Comparison of ENCODE assay signal across 18 cellular contexts in the genomic region with DNA sequence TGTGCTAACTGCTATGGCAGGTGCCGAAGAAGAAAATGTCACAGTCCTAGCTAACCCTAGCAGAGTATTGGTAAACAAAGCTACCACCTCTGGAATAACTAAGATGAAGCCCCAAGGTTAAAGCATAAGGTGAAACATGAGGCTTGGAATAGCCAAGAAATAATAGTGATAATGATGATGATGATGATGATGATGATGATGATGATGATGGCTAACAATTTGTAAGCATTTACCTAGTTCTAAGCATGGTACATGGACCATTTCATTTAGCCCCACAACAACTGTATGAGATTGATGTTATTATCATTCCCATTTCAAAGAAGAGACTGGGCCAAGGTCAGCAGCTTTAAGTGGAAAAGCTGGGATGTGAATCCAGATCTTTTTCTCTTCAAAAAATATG. TPM values are rescaled to one million over a fixed set of nuclear protein-coding genes. Genes with fewer than 3 reads are reported as not detected.
DNase-seq lines count a peak whose midpoint lies in the region; ATAC-seq and TF ChIP-seq lines count a peak whose summit lies in the region.
"Had no signal": no experiment of that assay in that cellular context is flagged by ENCODE, and none has a peak within 500 bp of the region (broad histone marks: within the 10 kb centered on the region; RNA-seq: fewer than 3 reads in every experiment).

No MANE protein-coding gene starts in this region.

- no peak overlapping the region for H2AFZ ChIP-seq in mammary epithelial cell (ENCODE audit: low read depth, low read length)

- H3K36me3 Mint-ChIP-seq in MCF 10A (ENCODE audit: insufficient read depth, unreplicated experiment), result no peaks in the 10 kb centered on the region
- H3K36me3 Mint-ChIP-seq in natural killer cell, result no peaks in the 10 kb centered on the region
- H3K36me3 Mint-ChIP-seq: CD8-positive, alpha-beta T cell had no signal

- POLR2A ChIA-PET in MCF 10A (lab: Yijun Ruan, JAX) (interaction anchor here (1.6 kb wide), 1 partner anchor 34 kb away, joined by 5 read pairs; no protein-coding TSS in a partner anchor), HEK293 (lab: Yijun Ruan, JAX) (no interaction called here)

- H3K4me3 ChIP-seq in mammary epithelial cell (replicated peaks in 1 of 3; ENCODE audit: insufficient read depth in 1 of 3, low read depth in 2 of 3, low read length in 3 of 3), result no peak overlapping the region
- no peak overlapping the region for H3K4me3 ChIP-seq in HEK293 (ENCODE audit: low read depth, low read length)
- H3K4me3 ChIP-seq: A549; BLaER1 treated with 17β-estradiol and CSF1 and Interleukin-3, amounts not matched to agents 10 nM and 100 nM had no signal

- H3K4me2 ChIP-seq in mammary epithelial cell (ENCODE audit: insufficient read depth, low read depth, low read length), result no peak overlapping the region
- H3K4me2 ChIP-seq: A549; BLaER1 treated with 17β-estradiol and CSF1 and Interleukin-3, amounts not matched to agents 10 nM and 100 nM had no signal

- no peaks in the 10 kb centered on the region for H3K27me3 ChIP-seq in mammary epithelial cell (ENCODE audit: insufficient read depth, low read length)
- H3K27me3 ChIP-seq: BLaER1 treated with 17β-estradiol and CSF1 and Interleukin-3, amounts not matched to agents 10 nM and 100 nM had no signal

- H3K9me3 Mint-ChIP-seq in MCF 10A (ENCODE audit: unreplicated experiment) (no peaks in the 10 kb centered on the region), natural killer cell (no peaks in the 10 kb centered on the region)
- H3K9me3 Mint-ChIP-seq: CD4-positive, alpha-beta T cell; CD8-positive, alpha-beta T cell had no signal

- H3K27ac Mint-ChIP-seq in MCF 10A (ENCODE audit: low read depth, unreplicated experiment) (peak overlapping the region; percentile 12), natural killer cell (no peak overlapping the region)
- H3K27ac Mint-ChIP-seq: B cell; CD4-positive, alpha-beta T cell; CD8-positive, alpha-beta T cell had no signal

- no peak overlapping the region for H3K27ac ChIP-seq in mammary epithelial cell (ENCODE audit: insufficient read depth, low read depth, low read length)
- H3K27ac ChIP-seq in HEK293 (ENCODE audit: extremely low read depth, low read depth, low read length), result no peak overlapping the region
- peak overlapping the region; percentile 51 for H3K27ac ChIP-seq in epithelial cell of prostate
- H3K27ac ChIP-seq in caudate nucleus (ENCODE audit: low read depth, low read length), result no peak overlapping the region
- H3K27ac ChIP-seq: 22Rv1; BLaER1 treated with 17β-estradiol and CSF1 and Interleukin-3, amounts not matched to agents 10 nM and 100 nM; C4-2B had no signal

- no peak for ATAC-seq in natural killer cell
- ATAC-seq: A549; CD8-positive, alpha-beta T cell had no signal

- DNase-seq in MCF 10A (ENCODE audit: unreplicated experiment), result no peak
- no peak for DNase-seq in mammary epithelial cell
- no peak for DNase-seq in epithelial cell of prostate (ENCODE audit: low read depth, low spot score)
- no peak for DNase-seq in natural killer cell
- no peak for DNase-seq in caudate nucleus (lab: John Stamatoyannopoulos, UW)
- DNase-seq: AML-193; Caco-2; Calu3; CD4-positive, alpha-beta T cell; CD8-positive, alpha-beta T cell; DMS79 treated with DMSO at 0.1 percent for 48 hours; GF-D8 had no signal

- H3K4me3 Mint-ChIP-seq in MCF 10A (ENCODE audit: unreplicated experiment) (no peak overlapping the region), natural killer cell (no peak overlapping the region)
- H3K4me3 Mint-ChIP-seq: B cell; CD4-positive, alpha-beta T cell; CD8-positive, alpha-beta T cell had no signal

- H3K36me3 ChIP-seq in mammary epithelial cell (ENCODE audit: insufficient read depth, low read length), result peaks cover 3% of the 10 kb centered on the region
- no peaks in the 10 kb centered on the region for H3K36me3 ChIP-seq in HEK293 (ENCODE audit: control insufficient read depth in 2 of 2, insufficient read depth in 1 of 2, low read length in 2 of 2)
- H3K36me3 ChIP-seq: BLaER1 treated with 17β-estradiol and CSF1 and Interleukin-3, amounts not matched to agents 10 nM and 100 nM had no signal

- H3K4me1 Mint-ChIP-seq in MCF 10A (ENCODE audit: insufficient read depth, unreplicated experiment), result peaks cover 48% of the 10 kb centered on the region
- H3K4me1 Mint-ChIP-seq in natural killer cell, result no peaks in the 10 kb centered on the region
- H3K4me1 Mint-ChIP-seq: B cell had no signal

- intact Hi-C loops in MCF 10A (cut with micrococcal nuclease) (no loop called here), mammary epithelial cell (cut with micrococcal nuclease) (no loop called here), natural killer cell (cut with micrococcal nuclease) (no loop called here)

- H3K9me3 ChIP-seq in mammary epithelial cell (replicated peaks; ENCODE audit: insufficient read depth, low read length) (no peaks in the 10 kb centered on the region), HEK293 (ENCODE audit: control insufficient read depth, insufficient read depth, low read depth, low read length) (no peaks in the 10 kb centered on the region)
- H3K9me3 ChIP-seq: A549; BLaER1 treated with 17β-estradiol and CSF1 and Interleukin-3, amounts not matched to agents 10 nM and 100 nM; Caco-2 had no signal

- H3K79me2 ChIP-seq in mammary epithelial cell (ENCODE audit: insufficient read depth, low read length), result peaks cover 43% of the 10 kb centered on the region

- TF ChIP-seq CTCF in MCF 10A (IDR thresholded peaks at IDR 0.05; ENCODE audit: unreplicated experiment) (no peak), mammary epithelial cell (conservative IDR thresholded peaks at IDR 0.05 in 1 of 2, IDR thresholded peaks at IDR 0.05 in 1 of 2; ENCODE audit: extremely low read depth in 1 of 2, insufficient read depth in 1 of 2, low read depth in 1 of 2, low read length in 2 of 2) (no peak), HEK293 (tag by site-specific recombination; IDR thresholded peaks at IDR 0.05) (no peak), natural killer cell (IDR thresholded peaks at IDR 0.05) (no peak)

- in situ Hi-C loops in mammary epithelial cell (cut with MboI; ENCODE audit: low sequenced_read_pairs in 2 of 2), result no loop called here

- peaks cover 34% of the 10 kb centered on the region for H3K4me1 ChIP-seq in mammary epithelial cell (ENCODE audit: insufficient read depth, low read length)
- H3K4me1 ChIP-seq in HEK293 (ENCODE audit: control insufficient read depth, insufficient read depth, low read length), result peaks cover 7% of the 10 kb centered on the region; the same call in 1 of the 2 replicates

- 90% methylated on average over 1 of the region's 1 CpG for WGBS in mammary epithelial cell (ENCODE audit: low coverage, missing lambda C conversion rate)

- BruUV-seq in MCF 10A (replicated peaks; lab: Mats Ljungman, UMichigan) (no TSS peak), mammary epithelial cell (replicated peaks; lab: Mats Ljungman, UMichigan) (no TSS peak)

- no peaks in the 10 kb centered on the region for H4K20me1 ChIP-seq in mammary epithelial cell (ENCODE audit: insufficient read depth, low read length)
- H4K20me1 ChIP-seq: BLaER1 treated with 17β-estradiol and CSF1 and Interleukin-3, amounts not matched to agents 10 nM and 100 nM had no signal

- H3K9ac ChIP-seq in mammary epithelial cell (ENCODE audit: insufficient read depth, low read length), result no peak overlapping the region
- H3K9ac ChIP-seq: BLaER1 treated with 17β-estradiol and CSF1 and Interleukin-3, amounts not matched to agents 10 nM and 100 nM had no signal

- CTCF ChIA-PET in MCF 10A (lab: Yijun Ruan, JAX), result interaction anchor here (0.6 to 1.8 kb wide), 7 partner anchors 11 to 441 kb away, joined by 3 to 8 read pairs (median 4); no protein-coding TSS in a partner anchor
- CTCF ChIA-PET in mammary epithelial cell (lab: Charles Lee; ENCODE audit: low non-redundant PET), result no interaction called here
- CTCF ChIA-PET in HEK293 (lab: Yijun Ruan, JAX), result no interaction called here

- dilution Hi-C loops in mammary epithelial cell (cut with HindIII; ENCODE audit: low sequenced_read_pairs), result loop anchor here (5.0 kb wide), 1 partner anchor 34 kb away; the partner anchor contains the start of gene SH3RF2

- H3K27me3 Mint-ChIP-seq in MCF 10A (ENCODE audit: insufficient read depth, unreplicated experiment) (no peaks in the 10 kb centered on the region), natural killer cell (ENCODE audit: low read depth in 2 of 2) (no peaks in the 10 kb centered on the region)
- H3K27me3 Mint-ChIP-seq: CD4-positive, alpha-beta T cell had no signal

TF ChIP-seq in HEK293, 187 proteins besides CTCF, POLR2A, EP300 and RAD21:
- TF ChIP-seq ZIC2 (tag by site-specific recombination; IDR thresholded peaks at IDR 0.05), result no peak
- TF ChIP-seq, protein P1, sequence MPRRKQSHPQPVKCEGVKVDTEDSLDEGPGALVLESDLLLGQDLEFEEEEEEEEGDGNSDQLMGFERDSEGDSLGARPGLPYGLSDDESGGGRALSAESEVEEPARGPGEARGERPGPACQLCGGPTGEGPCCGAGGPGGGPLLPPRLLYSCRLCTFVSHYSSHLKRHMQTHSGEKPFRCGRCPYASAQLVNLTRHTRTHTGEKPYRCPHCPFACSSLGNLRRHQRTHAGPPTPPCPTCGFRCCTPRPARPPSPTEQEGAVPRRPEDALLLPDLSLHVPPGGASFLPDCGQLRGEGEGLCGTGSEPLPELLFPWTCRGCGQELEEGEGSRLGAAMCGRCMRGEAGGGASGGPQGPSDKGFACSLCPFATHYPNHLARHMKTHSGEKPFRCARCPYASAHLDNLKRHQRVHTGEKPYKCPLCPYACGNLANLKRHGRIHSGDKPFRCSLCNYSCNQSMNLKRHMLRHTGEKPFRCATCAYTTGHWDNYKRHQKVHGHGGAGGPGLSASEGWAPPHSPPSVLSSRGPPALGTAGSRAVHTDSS (tag by site-specific recombination; IDR thresholded peaks at IDR 0.05), result peak; percentile 97
TF ChIP-seq in HEK293: peak in this region for 1.

RNA-seq across cellular contexts. Expression of gene SH3RF2, which starts 35.3 kb away (rescaled TPM):
- total RNA-seq in MCF 10A (2022) (14.9 and 29.6 TPM in 2 replicates), mammary epithelial cell (10 to 100 TPM; 57.3 to 76.1 TPM), natural killer cell (under 1 TPM in 2 of 3 donors, not detected in 1; 0.28 to 0.35 TPM)
- polyA plus RNA-seq in mammary epithelial cell, result 27.3 TPM
- polyA minus RNA-seq in mammary epithelial cell, result 44.5 TPM
- total RNA-seq: B cell; CD8-positive, alpha-beta T cell had no signal

Comparison
In these comparisons a context has a peak if more than half of its experiments do, and no peak if none do; other contexts are left out.
1. RNA of gene SH3RF2, which starts 35.3 kb away (total RNA-seq): 57.3 to 76.1 TPM in mammary epithelial cell and 14.9 to 29.6 TPM in MCF 10A; 0.28 to 0.35 TPM in natural killer cell; every median in the first group is over 10 times any median in the second.